8 cellular contexts compared by ENCODE assay signal in genomic region chr11:33716236-33716635, GRCh38. TPM values are rescaled to one million over a fixed set of nuclear protein-coding genes. Genes with fewer than 3 reads are reported as not detected.
DNase-seq lines count a peak whose midpoint lies in the region; ATAC-seq and TF ChIP-seq lines count a peak whose summit lies in the region.
"Had no signal": no experiment of that assay in that cellular context is flagged by ENCODE, and none has a peak within 500 bp of the region (broad histone marks: within the 10 kb centered on the region; RNA-seq: fewer than 3 reads in every experiment).

No MANE protein-coding gene starts in this region.

- TF ChIP-seq CTCF in LNCaP clone FGC (IDR thresholded peaks at IDR 0.05; ENCODE audit: control insufficient read depth, extremely low read depth, insufficient read depth) (peak; percentile 34), choroid plexus epithelial cell (conservative IDR thresholded peaks at IDR 0.05; ENCODE audit: low read depth, low read length) (peak; percentile 57), neural progenitor cell (IDR thresholded peaks at IDR 0.05) (peak; percentile 44)

- no peaks in the 10 kb centered on the region for H4K20me1 ChIP-seq in neural progenitor cell (ENCODE audit: low read depth)

- peaks cover 18% of the 10 kb centered on the region for H3K36me3 Mint-ChIP-seq in neural progenitor cell
- H3K36me3 Mint-ChIP-seq in activated naive CD8-positive, alpha-beta T cell treated with anti-CD3 and anti-CD28 coated beads for 36 hours: peaks cover 10% of the 10 kb centered on the region
- H3K36me3 Mint-ChIP-seq in natural killer cell treated with Interleukin-12 subunit alpha and Interleukin-12 subunit beta and Interleukin-15 and Interleukin-18, amount 100 ng/mL, for 72 hours: no peaks in the 10 kb centered on the region

- H3K36me3 ChIP-seq in neural progenitor cell: no peaks in the 10 kb centered on the region

- H3F3A ChIP-seq in neural progenitor cell (ENCODE audit: low read depth): no peaks in the 10 kb centered on the region

- H2AFZ ChIP-seq in neural progenitor cell (replicated peaks): no peak overlapping the region

- ATAC-seq in natural killer cell treated with Interleukin-12 subunit alpha and Interleukin-12 subunit beta and Interleukin-15 and Interleukin-18, amount 100 ng/mL, for 72 hours: no peak

- peaks cover 2% of the 10 kb centered on the region for H3K27me3 Mint-ChIP-seq in neural progenitor cell (ENCODE audit: insufficient read depth, low read depth)
- no peaks in the 10 kb centered on the region for H3K27me3 Mint-ChIP-seq in activated naive CD8-positive, alpha-beta T cell treated with anti-CD3 and anti-CD28 coated beads for 36 hours
- no peaks in the 10 kb centered on the region for H3K27me3 Mint-ChIP-seq in natural killer cell treated with Interleukin-12 subunit alpha and Interleukin-12 subunit beta and Interleukin-15 and Interleukin-18, amount 100 ng/mL, for 72 hours

- H3K4me3 ChIP-seq in LNCaP clone FGC (ENCODE audit: low read depth, low read length): no peak overlapping the region
- H3K4me3 ChIP-seq in choroid plexus epithelial cell (ENCODE audit: low read depth, low read length): no peak overlapping the region
- no peak overlapping the region for H3K4me3 ChIP-seq in neural progenitor cell

- no peaks in the 10 kb centered on the region for H3K4me1 ChIP-seq in neural progenitor cell

- H3K9ac ChIP-seq in neural progenitor cell: no peak overlapping the region

- in situ Hi-C loops in G401 (cut with HindIII; ENCODE audit: low sequenced_read_pairs): no loop called here

- no peaks in the 10 kb centered on the region for H3K27me3 ChIP-seq in neural progenitor cell

- H3K27ac ChIP-seq in neural progenitor cell: no peak overlapping the region

- H3K79me2 ChIP-seq in neural progenitor cell (ENCODE audit: low read depth): no peaks in the 10 kb centered on the region

- H3K9me3 Mint-ChIP-seq in neural progenitor cell: no peaks in the 10 kb centered on the region
- H3K9me3 Mint-ChIP-seq in activated naive CD8-positive, alpha-beta T cell treated with anti-CD3 and anti-CD28 coated beads for 36 hours: no peaks in the 10 kb centered on the region
- H3K9me3 Mint-ChIP-seq in natural killer cell treated with Interleukin-12 subunit alpha and Interleukin-12 subunit beta and Interleukin-15 and Interleukin-18, amount 100 ng/mL, for 72 hours: no peaks in the 10 kb centered on the region

- H3K4me3 Mint-ChIP-seq in neural progenitor cell: no peak overlapping the region
- no peak overlapping the region for H3K4me3 Mint-ChIP-seq in activated naive CD8-positive, alpha-beta T cell treated with anti-CD3 and anti-CD28 coated beads for 36 hours
- no peak overlapping the region for H3K4me3 Mint-ChIP-seq in natural killer cell treated with Interleukin-12 subunit alpha and Interleukin-12 subunit beta and Interleukin-15 and Interleukin-18, amount 100 ng/mL, for 72 hours

- no peak overlapping the region for H3K27ac Mint-ChIP-seq in neural progenitor cell
- no peak overlapping the region for H3K27ac Mint-ChIP-seq in activated naive CD8-positive, alpha-beta T cell treated with anti-CD3 and anti-CD28 coated beads for 36 hours
- no peak overlapping the region for H3K27ac Mint-ChIP-seq in natural killer cell treated with Interleukin-12 subunit alpha and Interleukin-12 subunit beta and Interleukin-15 and Interleukin-18, amount 100 ng/mL, for 72 hours

- no peak overlapping the region for H3K4me2 ChIP-seq in neural progenitor cell

- H3K4me1 Mint-ChIP-seq in neural progenitor cell: no peaks in the 10 kb centered on the region
- H3K4me1 Mint-ChIP-seq in activated naive CD8-positive, alpha-beta T cell treated with anti-CD3 and anti-CD28 coated beads for 36 hours: no peaks in the 10 kb centered on the region
- H3K4me1 Mint-ChIP-seq in natural killer cell treated with Interleukin-12 subunit alpha and Interleukin-12 subunit beta and Interleukin-15 and Interleukin-18, amount 100 ng/mL, for 72 hours (ENCODE audit: low read depth in 2 of 2): peaks cover under 1 to 2% of the 10 kb centered on the region in 2 donors

- DNase-seq in G401 (ENCODE audit: low spot score) (peak; percentile 51), LNCaP clone FGC (ENCODE audit: low read depth) (no peak), choroid plexus epithelial cell (ENCODE audit: low read depth) (peak; percentile 74), neural progenitor cell (ENCODE audit: low spot score) (no peak), NK-92 (lab: John Stamatoyannopoulos, UW; ENCODE audit: unreplicated experiment) (no peak)
- no peak for DNase-seq in activated naive CD8-positive, alpha-beta T cell treated with anti-CD3 and anti-CD28 coated beads for 36 hours
- DNase-seq in natural killer cell treated with Interleukin-12 subunit alpha and Interleukin-12 subunit beta and Interleukin-15 and Interleukin-18, amount 100 ng/mL, for 72 hours (ENCODE audit: low spot score): no peak
- DNase-seq: SHP77 treated with DMSO at 0.1 percent for 48 hours had no signal

- H3K9me3 ChIP-seq in neural progenitor cell (ENCODE audit: low read depth): no peaks in the 10 kb centered on the region

RNA-seq across cellular contexts. Expression of gene C11orf91, which starts 15.6 kb away (rescaled TPM):
- not detected in 2 replicates for total RNA-seq in G401 (2014; rRNA removed; shearing (Covaris generic))
- total RNA-seq in neural progenitor cell (ENCODE audit: low replicate concordance): not detected in 2 replicates
- under 1 TPM in 1 of 2 experiments, not detected in 1; 0.28 TPM for total RNA-seq in activated naive CD8-positive, alpha-beta T cell treated with anti-CD3 and anti-CD28 coated beads for 36 hours
- not detected for total RNA-seq in natural killer cell treated with Interleukin-12 subunit alpha and Interleukin-12 subunit beta and Interleukin-15 and Interleukin-18, amount 100 ng/mL, for 72 hours

RNA-seq across cellular contexts. Expression of gene CD59, which starts 20.0 kb away (rescaled TPM):
- total RNA-seq in G401 (2014; rRNA removed; shearing (Covaris generic)): 50.9 and 76.4 TPM in 2 replicates
- 42.8 and 74.7 TPM in 2 replicates for total RNA-seq in neural progenitor cell (ENCODE audit: low replicate concordance)
- 10 to 100 TPM; 58.4 to 60.3 TPM for total RNA-seq in activated naive CD8-positive, alpha-beta T cell treated with anti-CD3 and anti-CD28 coated beads for 36 hours
- total RNA-seq in natural killer cell treated with Interleukin-12 subunit alpha and Interleukin-12 subunit beta and Interleukin-15 and Interleukin-18, amount 100 ng/mL, for 72 hours: 10 to 100 TPM; 15.5 to 23.2 TPM

RNA-seq across cellular contexts. Expression of gene FBXO3, which starts 58.1 kb away (rescaled TPM):
- 16.7 and 25.5 TPM in 2 replicates for total RNA-seq in G401 (2014; rRNA removed; shearing (Covaris generic))
- 40.2 and 61.0 TPM in 2 replicates for total RNA-seq in neural progenitor cell (ENCODE audit: low replicate concordance)
- total RNA-seq in activated naive CD8-positive, alpha-beta T cell treated with anti-CD3 and anti-CD28 coated beads for 36 hours: 10 to 100 TPM; 10.1 to 13.2 TPM
- 10 to 100 TPM; 20.8 to 25.1 TPM for total RNA-seq in natural killer cell treated with Interleukin-12 subunit alpha and Interleukin-12 subunit beta and Interleukin-15 and Interleukin-18, amount 100 ng/mL, for 72 hours

Comparison
In these comparisons a context has a peak if more than half of its experiments do, and no peak if none do; other contexts are left out.
1. DNase-seq: peak in G401 (single experiment) and choroid plexus epithelial cell (single experiment); none in LNCaP clone FGC (single experiment), neural progenitor cell (single experiment), activated naive CD8-positive, alpha-beta T cell treated with anti-CD3 and anti-CD28 coated beads for 36 hours (single experiment), NK-92 (single experiment) and natural killer cell treated with Interleukin-12 subunit alpha and Interleukin-12 subunit beta and Interleukin-15 and Interleukin-18, amount 100 ng/mL, for 72 hours (single experiment).
2. Peak in every context shown above with its lines, with median percentiles within 50 percentile points of each other: CTCF ChIP-seq.